Comparison of ENCODE assay signal across 8 cellular contexts in the genomic region with DNA sequence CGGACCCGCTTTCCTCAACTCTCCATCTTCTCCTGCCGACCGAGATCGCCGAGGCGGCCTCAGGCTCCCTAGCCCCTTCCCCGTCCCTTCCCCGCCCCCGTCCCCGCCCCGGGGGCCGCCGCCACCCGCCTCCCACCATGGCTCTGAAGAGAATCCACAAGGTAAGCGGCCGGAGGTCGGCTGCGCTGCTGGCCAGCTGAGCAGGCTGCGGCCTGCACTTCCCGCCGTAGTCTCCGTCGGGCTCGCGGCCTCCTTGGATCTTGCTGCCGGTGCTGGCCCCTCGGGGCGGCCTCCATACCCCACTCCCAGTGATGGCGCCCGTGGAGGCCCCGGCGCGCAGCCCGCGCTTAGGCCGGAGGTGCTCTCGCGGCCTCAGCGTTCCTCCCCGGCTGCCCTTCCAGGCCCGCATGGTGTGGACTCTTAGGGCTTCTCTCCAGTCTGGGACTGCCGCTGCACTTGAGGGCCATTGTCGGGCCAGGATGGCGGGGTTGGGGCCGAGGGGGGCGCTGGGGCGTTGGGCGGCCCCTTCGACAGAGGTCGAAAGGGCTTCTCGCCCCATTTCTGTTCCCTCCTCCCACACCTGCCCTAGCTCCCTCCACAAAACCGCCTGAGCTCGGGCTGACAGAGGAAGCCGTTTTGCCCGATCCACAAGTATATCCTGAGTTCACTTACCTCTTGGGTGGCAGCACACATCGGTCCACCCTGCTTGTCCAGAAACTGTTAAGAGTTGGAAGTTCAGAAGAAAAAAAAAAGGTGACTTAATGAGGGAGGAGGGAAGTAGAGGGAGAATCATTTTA. TPM values are rescaled to one million over a fixed set of nuclear protein-coding genes. Genes with fewer than 3 reads are reported as not detected.
A peak's percentile ranks its signal among the peaks of the same experiment; 100 is the strongest.
DNase-seq lines count a peak whose midpoint lies in the region; ATAC-seq and TF ChIP-seq lines count a peak whose summit lies in the region.

No MANE protein-coding gene starts in this region.

- peaks cover 10% of the 10 kb centered on the region for H3K4me1 ChIP-seq in right cardiac atrium (ENCODE audit: control insufficient read depth, insufficient read depth, low read length)

- CTCF ChIA-PET in AG04449 (lab: Yijun Ruan, JAX) = interaction anchor here (0.7 to 5.4 kb wide), 4 partner anchors 14 to 146 kb away, joined by 3 to 38 read pairs (median 5); no protein-coding TSS in a partner anchor

- H3K4me3 ChIP-seq in AG04449 (ENCODE audit: low read depth, low read length) = peak overlapping the region; percentile 68
- peak overlapping the region; percentile 86 for H3K4me3 ChIP-seq in right cardiac atrium (ENCODE audit: low read length)
- peak overlapping the region; percentile 90 for H3K4me3 ChIP-seq in retinal pigment epithelial cell (ENCODE audit: low read length)

- POLR2A ChIA-PET in AG04449 (lab: Yijun Ruan, JAX) = interaction anchor here (0.7 to 1.0 kb wide), 4 partner anchors 11 to 220 kb away, joined by 3 to 6 read pairs (median 4); a partner anchor contains a TSS

- no peaks in the 10 kb centered on the region for H3K9me3 ChIP-seq in right cardiac atrium (ENCODE audit: control insufficient read depth, low read length)

- DNase-seq in AG04449 (ENCODE audit: low read depth, low spot score) (no peak), RKO (ENCODE audit: low spot score) (peak; percentile 49), amniotic epithelial cell (ENCODE audit: low read depth) (peak; percentile 45), right cardiac atrium (peak in 2 of 3 donors; percentile 79 to 85), retinal pigment epithelial cell (ENCODE audit: low read depth) (no peak), NCI-H1694 (lab: John Stamatoyannopoulos, UW) (no peak)

- H3K27ac ChIP-seq in right cardiac atrium (ENCODE audit: low read length) = peak overlapping the region; percentile 91

- TF ChIP-seq CTCF in AG04449 (IDR thresholded peaks at IDR 0.05; ENCODE audit: insufficient read depth, low read length, missing control alignments) = no peak
- TF ChIP-seq CTCF in retinal pigment epithelial cell (conservative IDR thresholded peaks at IDR 0.05; ENCODE audit: low read depth, low read length) = no peak

- under 1% methylated on average over 57 of the region's 57 CpGs for WGBS in right cardiac atrium

- intact Hi-C loops in right cardiac atrium (cut with DNase I) = no loop called here

- no peaks in the 10 kb centered on the region for H3K27me3 ChIP-seq in right cardiac atrium (ENCODE audit: control insufficient read depth, insufficient read depth)

- ATAC-seq in GM18870 (IDR thresholded peaks at IDR 0.05; ENCODE audit: unreplicated experiment) (peak; percentile 7), HG03108 (IDR thresholded peaks at IDR 0.05; ENCODE audit: unreplicated experiment) (peak; percentile 3), right cardiac atrium (peak; percentile 48 to 63)

RNA-seq across cellular contexts. Expression of a gene that starts 0.7 kb away (rescaled TPM):
- 100 to 1,000 TPM; 112 to 138 (median 120) TPM for total RNA-seq in right cardiac atrium
- polyA plus RNA-seq in right cardiac atrium = 111 TPM

Comparison
In these comparisons a context has a peak if more than half of its experiments do, and no peak if none do; other contexts are left out.
1. DNase-seq: peak in RKO (single experiment), amniotic epithelial cell (single experiment) and right cardiac atrium (2 of 3); none in AG04449 (single experiment), retinal pigment epithelial cell (single experiment) and NCI-H1694 (single experiment).
2. ATAC-seq: peak in every context shown above with its lines; median percentile 56 in right cardiac atrium; 7 in GM18870; 3 in HG03108.
3. Peak in every context shown above with its lines, with median percentiles within 50 percentile points of each other: H3K4me3 ChIP-seq.